Comparison of ENCODE assay signal across 8 cellular contexts in genomic region chr1:1638528-1638927, GRCh38. TPM values are rescaled to one million over a fixed set of nuclear protein-coding genes. Genes with fewer than 3 reads are reported as not detected.
A peak's percentile ranks its signal among the peaks of the same experiment; 100 is the strongest.
DNase-seq lines count a peak whose midpoint lies in the region; ATAC-seq and TF ChIP-seq lines count a peak whose summit lies in the region.
"Not testable (repeated sequence)": the region's sequence is repeated elsewhere in the genome, so short reads cannot be mapped to it uniquely, and the experiment has no call there.
"Had no signal": no experiment of that assay in that cellular context is flagged by ENCODE, and none has a peak within 500 bp of the region (broad histone marks: within the 10 kb centered on the region; RNA-seq: fewer than 3 reads in every experiment).

No MANE protein-coding gene starts in this region.

- CTCF ChIA-PET in activated CD4-positive, alpha-beta memory T cell treated with anti-CD3 and anti-CD28 coated beads for 36 hours (lab: Charles Lee): not testable (repeated sequence)

- ATAC-seq in left colon: peak; percentile 95
- not testable (repeated sequence) for ATAC-seq in lower lobe of right lung, sciatic nerve

- H3K36me3 Mint-ChIP-seq in activated CD4-positive, alpha-beta memory T cell treated with anti-CD3 and anti-CD28 coated beads for 36 hours; chondrocyte (ENCODE audit: low read depth): not testable (repeated sequence)

- not testable (repeated sequence) for TF ChIP-seq POLR2A in stomach (IDR thresholded peaks at IDR 0.05)

- H3K4me1 Mint-ChIP-seq in activated CD4-positive, alpha-beta memory T cell treated with anti-CD3 and anti-CD28 coated beads for 36 hours (ENCODE audit: low read depth); chondrocyte (ENCODE audit: low read depth): not testable (repeated sequence)

- DNase-seq in HT-29 (ENCODE audit: low spot score): peak; percentile 75
- peak; percentile 4 for DNase-seq in activated CD4-positive, alpha-beta memory T cell treated with anti-CD3 and anti-CD28 coated beads for 36 hours
- peak; percentile 62 for DNase-seq in chondrocyte (ENCODE audit: low spot score)
- peak in 1 of 2 donors; percentile 89 for DNase-seq in left colon
- DNase-seq in lower lobe of right lung: peak; percentile 33
- peak; percentile 51 for DNase-seq in sciatic nerve (ENCODE audit: low spot score)
- DNase-seq in stomach: peak; percentile 3

- not testable (repeated sequence) for H3K27me3 ChIP-seq in lower lobe of right lung (ENCODE audit: low read depth); stomach

- TF ChIP-seq CTCF in chondrocyte (IDR thresholded peaks at IDR 0.05); lower lobe of right lung (IDR thresholded peaks at IDR 0.05); stomach (IDR thresholded peaks at IDR 0.05): not testable (repeated sequence)

- H3K36me3 ChIP-seq in lower lobe of right lung (peaks cover 19% of the 10 kb centered on the region), stomach (peaks cover 15 to 57% (median 41%) of the 10 kb centered on the region in 4 donors)

- not testable (repeated sequence) for H3K9me3 Mint-ChIP-seq in activated CD4-positive, alpha-beta memory T cell treated with anti-CD3 and anti-CD28 coated beads for 36 hours; chondrocyte (ENCODE audit: low read depth)

- H3K27ac Mint-ChIP-seq in activated CD4-positive, alpha-beta memory T cell treated with anti-CD3 and anti-CD28 coated beads for 36 hours; chondrocyte (ENCODE audit: unreplicated experiment): not testable (repeated sequence)

- H3K4me3 Mint-ChIP-seq in activated CD4-positive, alpha-beta memory T cell treated with anti-CD3 and anti-CD28 coated beads for 36 hours; chondrocyte (ENCODE audit: unreplicated experiment): not testable (repeated sequence)

- not testable (repeated sequence) for H3K4me3 ChIP-seq in lower lobe of right lung, stomach

- TF ChIP-seq EP300 in stomach (IDR thresholded peaks at IDR 0.05): not testable (repeated sequence)

- H3K27me3 Mint-ChIP-seq in activated CD4-positive, alpha-beta memory T cell treated with anti-CD3 and anti-CD28 coated beads for 36 hours; chondrocyte (ENCODE audit: low read depth): not testable (repeated sequence)

- POLR2A ChIA-PET in activated CD4-positive, alpha-beta memory T cell treated with anti-CD3 and anti-CD28 coated beads for 36 hours (lab: Charles Lee): not testable (repeated sequence)

- intact Hi-C loops in activated CD4-positive, alpha-beta memory T cell treated with anti-CD3 and anti-CD28 coated beads for 36 hours (cut with micrococcal nuclease); left colon (cut with DNase I, micrococcal nuclease); lower lobe of right lung (cut with DNase I); sciatic nerve (cut with DNase I); stomach (cut with DNase I; ENCODE audit: low total_unique reads): not testable (repeated sequence)

- not testable (repeated sequence) for H3K27ac ChIP-seq in lower lobe of right lung, stomach

- 73 to 94% (median 86%) methylated on average over 5 to 9 of the region's 13 CpGs for WGBS in stomach, 5 donors

- not testable (repeated sequence) for H3K4me1 ChIP-seq in lower lobe of right lung, stomach

- not testable (repeated sequence) for H3K9me3 ChIP-seq in lower lobe of right lung, stomach

RNA-seq across cellular contexts. Expression of gene MMP23B, which starts 6.6 kb away (rescaled TPM):
- 0.10 and 1.3 TPM in 2 replicates for total RNA-seq in HT-29 (2014; rRNA removed; shearing (Covaris generic))
- 1 to 10 TPM in 1 of 2 experiments, under 1 TPM in 1; 0.61 to 1.1 TPM for total RNA-seq in activated CD4-positive, alpha-beta memory T cell treated with anti-CD3 and anti-CD28 coated beads for 36 hours
- 18.3 to 71.4 TPM (median 68.7 TPM) in 3 replicates for total RNA-seq in chondrocyte
- total RNA-seq in left colon: 1 to 10 TPM; 1.2 to 7.2 TPM
- 27.2 TPM for total RNA-seq in lower lobe of right lung
- 5.4 TPM for total RNA-seq in sciatic nerve
- 100 to 1,000 TPM in 1 of 5 donors, 10 to 100 TPM in 4; 15.1 to 111 (median 19.3) TPM for total RNA-seq in stomach
- polyA plus RNA-seq in stomach: 10 to 100 TPM in 2 of 3 donors, 1 to 10 TPM in 1; 5.5 to 16.2 (median 12.7) TPM
- total RNA-seq: HT1080 had no signal

RNA-seq across cellular contexts. Expression of gene CDK11B, which starts 20.3 kb away (rescaled TPM):
- total RNA-seq in HT-29 (2014; rRNA removed; shearing (Covaris generic)): 21.9 and 24.1 TPM in 2 replicates
- 10 to 100 TPM; 32.4 to 36.9 TPM for total RNA-seq in activated CD4-positive, alpha-beta memory T cell treated with anti-CD3 and anti-CD28 coated beads for 36 hours
- 21.1 to 24.2 TPM (median 21.8 TPM) in 3 replicates for total RNA-seq in chondrocyte
- 10 to 100 TPM; 29.6 to 37.0 TPM for total RNA-seq in left colon
- total RNA-seq in lower lobe of right lung: 23.0 TPM
- total RNA-seq in sciatic nerve: 27.9 TPM
- total RNA-seq in stomach: 10 to 100 TPM in 4 of 5 donors, 1 to 10 TPM in 1; 9.0 to 62.6 (median 29.3) TPM
- 10 to 100 TPM; 21.6 to 37.4 (median 27.9) TPM for polyA plus RNA-seq in stomach

RNA-seq across cellular contexts. Expression of gene MIB2, which starts 23.2 kb away (rescaled TPM):
- total RNA-seq in HT-29 (2014; rRNA removed; shearing (Covaris generic)): 65.3 and 89.0 TPM in 2 replicates
- total RNA-seq in activated CD4-positive, alpha-beta memory T cell treated with anti-CD3 and anti-CD28 coated beads for 36 hours: 10 to 100 TPM; 31.1 to 36.1 TPM
- total RNA-seq in chondrocyte (73.8 to 86.7 TPM (median 76.4 TPM) in 3 replicates), left colon (10 to 100 TPM; 84.8 to 86.1 TPM), lower lobe of right lung (82.5 TPM), sciatic nerve (68.4 TPM), stomach (100 to 1,000 TPM in 3 of 5 donors, 10 to 100 TPM in 2; 21.5 to 871 (median 193) TPM)
- polyA plus RNA-seq in stomach: 100 to 1,000 TPM; 124 to 139 (median 136) TPM

RNA-seq across cellular contexts. Expression of gene FNDC10, which starts 38.6 kb away (rescaled TPM):
- total RNA-seq in HT-29 (2014; rRNA removed; shearing (Covaris generic)): not detected in 2 replicates
- total RNA-seq in activated CD4-positive, alpha-beta memory T cell treated with anti-CD3 and anti-CD28 coated beads for 36 hours: 1 to 10 TPM; 1.5 to 1.6 TPM
- 23.3 to 32.6 TPM (median 24.8 TPM) in 3 replicates for total RNA-seq in chondrocyte
- 1 to 10 TPM; 3.1 to 3.3 TPM for total RNA-seq in left colon
- total RNA-seq in lower lobe of right lung: 7.7 TPM
- total RNA-seq in sciatic nerve: 2.4 TPM
- 10 to 100 TPM in 1 of 5 donors, under 1 TPM in 1, not detected in 3; 0.29 to 20.0 TPM for total RNA-seq in stomach
- polyA plus RNA-seq in stomach: 1 to 10 TPM; 2.1 to 5.1 (median 4.0) TPM

RNA-seq across cellular contexts. Expression of gene SLC35E2B, which starts 54.1 kb away (rescaled TPM):
- 34.6 and 35.1 TPM in 2 replicates for total RNA-seq in HT-29 (2014; rRNA removed; shearing (Covaris generic))
- total RNA-seq in activated CD4-positive, alpha-beta memory T cell treated with anti-CD3 and anti-CD28 coated beads for 36 hours: 10 to 100 TPM; 29.0 to 30.1 TPM
- total RNA-seq in chondrocyte: 50.9 to 52.2 TPM (median 51.6 TPM) in 3 replicates
- 10 to 100 TPM; 39.0 to 57.0 TPM for total RNA-seq in left colon
- total RNA-seq in lower lobe of right lung: 52.7 TPM
- total RNA-seq in sciatic nerve: 45.6 TPM
- total RNA-seq in stomach: 100 to 1,000 TPM in 1 of 5 donors, 10 to 100 TPM in 4; 16.9 to 105 (median 64.5) TPM
- 10 to 100 TPM; 11.2 to 16.7 (median 11.3) TPM for polyA plus RNA-seq in stomach
